30 cellular contexts compared by ENCODE assay signal in the genomic region with DNA sequence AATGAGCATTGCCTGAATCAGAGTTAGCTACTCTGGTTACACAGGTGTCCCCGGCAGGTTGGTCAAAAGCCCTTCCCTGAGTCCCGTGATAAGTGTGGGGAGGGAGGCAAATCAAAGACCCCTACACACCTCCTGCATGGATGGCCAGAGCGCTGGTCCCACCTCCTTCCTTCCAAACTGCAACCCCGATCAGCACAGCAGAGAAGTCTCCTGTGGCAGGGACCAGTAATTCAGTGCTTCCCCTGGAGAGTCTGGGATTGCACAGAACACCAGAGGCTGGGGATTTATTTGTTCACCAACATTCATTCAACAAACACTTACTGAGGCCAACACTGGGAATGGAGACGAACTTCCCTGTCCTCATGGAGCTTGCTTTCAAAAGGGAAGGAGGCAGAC.
"Had no signal": no experiment of that assay in that cellular context is flagged by ENCODE, and none has a peak within 500 bp of the region (broad histone marks: within the 10 kb centered on the region; RNA-seq: fewer than 3 reads in every experiment).

No MANE protein-coding gene starts in this region.

- H3K27me3 ChIP-seq: body of pancreas had no signal

- H3K4me3 ChIP-seq: body of pancreas, breast epithelium had no signal

- H3K9me3 ChIP-seq: body of pancreas, breast epithelium had no signal

- H3K27ac ChIP-seq: body of pancreas, brain microvascular endothelial cell, breast epithelium, VCaP had no signal

- DNase-seq: activated B cell treated with CpG ODN at 0.5 μM for 24 hours; activated CD4-positive, alpha-beta memory T cell treated with anti-CD3 and anti-CD28 coated beads for 36 hours; activated CD4-positive, alpha-beta T cell treated with anti-CD3 and anti-CD28 coated beads for 4 hours; activated CD4-positive, alpha-beta T cell treated with anti-CD3 and anti-CD28 coated beads, Interleukin-2, amount 10 ng/mL, durations not matched to agents 24 days and 14 days; activated CD4-positive, alpha-beta T cell treated with anti-CD3 and anti-CD28 coated beads, Interleukin-2, amount 50 U/mL, for 1 hour; activated CD4-positive, alpha-beta T cell treated with anti-CD3 and anti-CD28 coated beads, Interleukin-2, amount 50 U/mL, for 4 hours; activated CD4-positive, CD25-positive, alpha-beta regulatory T cell treated with anti-CD3 and anti-CD28 coated beads, Interleukin-2, amount 50 U/mL, for 72 hours; activated CD8-positive, alpha-beta memory T cell treated with anti-CD3 and anti-CD28 coated beads, Interleukin-2, amount 50 U/mL, for 4 hours; activated CD8-positive, alpha-beta T cell treated with anti-CD3 and anti-CD28 coated beads for 36 hours; activated effector memory CD4-positive, alpha-beta T cell treated with anti-CD3 and anti-CD28 coated beads, Interleukin-2, amount 50 U/mL, for 16 hours; activated naive CD4-positive, alpha-beta T cell treated with anti-CD3 and anti-CD28 coated beads, Interleukin-2, amount 10 ng/mL, durations not matched to agents 7 days and 5 days; activated naive CD4-positive, alpha-beta T cell treated with Interleukin-2 at 50 U/mL for 16 hours; activated naive CD8-positive, alpha-beta T cell treated with anti-CD3 and anti-CD28 coated beads, Interleukin-2, amount 10 ng/mL, durations not matched to agents 7 days and 5 days; activated naive CD8-positive, alpha-beta T cell treated with anti-CD3 and anti-CD28 coated beads, Interleukin-2, amount 50 U/mL, for 24 hours; activated T-cell treated with anti-CD3 and anti-CD28 coated beads for 4 hours; activated T-cell treated with anti-CD3 and anti-CD28 coated beads, Interleukin-2, amount 50 U/mL, for 1 hour; activated T-cell treated with anti-CD3 and anti-CD28 coated beads, Interleukin-2, amount 50 U/mL, for 4 hours; activated T-cell treated with anti-CD3 and anti-CD28 coated beads, Interleukin-2, amount 50 U/mL, for 72 hours; amygdala; anterior cingulate cortex; body of pancreas; brain microvascular endothelial cell; central memory CD4-positive, alpha-beta T cell; SW 1271; T-helper 1 cell; T-helper 2 cell; T-helper 9 cell had no signal

- H3K36me3 ChIP-seq: brain microvascular endothelial cell, breast epithelium had no signal

- ATAC-seq: activated CD8-positive, alpha-beta T cell treated with anti-CD3 and anti-CD28 coated beads for 36 hours; activated naive CD8-positive, alpha-beta T cell treated with anti-CD3 and anti-CD28 coated beads, Interleukin-2, amount 50 U/mL, for 24 hours; activated T-cell treated with anti-CD3 and anti-CD28 coated beads, Interleukin-2, amount 50 U/mL, for 4 hours; activated T-cell treated with anti-CD3 and anti-CD28 coated beads, Interleukin-2, amount 50 U/mL, for 72 hours; activated T-helper 17 cell treated with anti-CD3 and anti-CD28 coated beads, Interleukin-2, amount 50 U/mL, for 72 hours; body of pancreas had no signal
